ENCODE assay signal across 12 cellular contexts in the genomic region with DNA sequence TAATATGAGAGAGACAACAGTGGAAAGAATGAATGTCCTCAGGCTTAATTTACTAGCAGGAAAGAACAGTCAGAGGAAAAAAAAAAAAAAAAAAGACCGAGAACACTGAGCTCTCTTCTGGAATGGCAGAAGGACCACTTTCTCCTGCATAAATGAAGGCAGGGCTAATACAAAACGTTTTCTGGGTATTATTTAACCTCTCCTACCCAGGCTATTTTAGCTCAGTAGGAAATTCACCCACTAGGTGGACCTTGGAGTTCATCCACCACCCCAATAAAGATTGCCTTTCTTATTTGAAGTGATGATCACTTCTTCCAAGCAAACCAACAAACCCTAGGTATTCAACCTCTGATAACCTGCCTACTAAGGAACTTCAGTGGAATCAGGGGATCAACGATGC. TPM values are rescaled to one million over a fixed set of nuclear protein-coding genes. Genes with fewer than 3 reads are reported as not detected.
DNase-seq lines count a peak whose midpoint lies in the region; ATAC-seq, FAIRE-seq and TF ChIP-seq lines count a peak whose summit lies in the region.
"Had no signal": no experiment of that assay in that cellular context is flagged by ENCODE, and none has a peak within 500 bp of the region (broad histone marks: within the 10 kb centered on the region; RNA-seq: fewer than 3 reads in every experiment).

No MANE protein-coding gene starts in this region.

- no peak overlapping the region for H3K27ac ChIP-seq in CD4-positive, alpha-beta memory T cell (ENCODE audit: low read depth, low read length)

- H3K4me1 Mint-ChIP-seq in CD4-positive, alpha-beta memory T cell, result peaks cover 4 to 29% (median 19%) of the 10 kb centered on the region in 4 donors
- H3K4me1 Mint-ChIP-seq in central memory CD8-positive, alpha-beta T cell, result peaks cover 19% of the 10 kb centered on the region
- H3K4me1 Mint-ChIP-seq in neural crest cell, result peaks cover 23% of the 10 kb centered on the region

- peaks cover 0 to 12% of the 10 kb centered on the region in 2 donors for H3K36me3 Mint-ChIP-seq in CD4-positive, alpha-beta memory T cell
- peaks cover 2% of the 10 kb centered on the region for H3K36me3 Mint-ChIP-seq in central memory CD8-positive, alpha-beta T cell (ENCODE audit: insufficient read depth)
- no peaks in the 10 kb centered on the region for H3K36me3 Mint-ChIP-seq in neural crest cell (ENCODE audit: low read depth)

- no peaks in the 10 kb centered on the region for H3K36me3 ChIP-seq in CD4-positive, alpha-beta memory T cell (ENCODE audit: insufficient read depth, low read length)

- intact Hi-C loops in CD4-positive, alpha-beta memory T cell (cut with micrococcal nuclease), result no loop called here

- H3K27me3 Mint-ChIP-seq in CD4-positive, alpha-beta memory T cell, result peaks cover 13 to 30% of the 10 kb centered on the region in 2 donors
- peaks cover 88% of the 10 kb centered on the region for H3K27me3 Mint-ChIP-seq in central memory CD8-positive, alpha-beta T cell
- H3K27me3 Mint-ChIP-seq in neural crest cell (ENCODE audit: low read depth), result peaks cover 41% of the 10 kb centered on the region

- no peak overlapping the region for H3K4me3 ChIP-seq in CD4-positive, alpha-beta memory T cell (ENCODE audit: low read length in 2 of 2)
- H3K4me3 ChIP-seq: lung had no signal

- CTCF ChIA-PET in CD4-positive, alpha-beta memory T cell (lab: Charles Lee; ENCODE audit: partially characterized antibody), result interaction anchor here (1.2 to 2.6 kb wide), 2 partner anchors 19 to 43 kb away, joined by 3 to 5 read pairs; no protein-coding TSS in a partner anchor

- peak overlapping the region in 7 of 8 donors; percentile 93 to 98 (median 95) for H3K4me3 Mint-ChIP-seq in CD4-positive, alpha-beta memory T cell
- H3K4me3 Mint-ChIP-seq in central memory CD8-positive, alpha-beta T cell, result peak overlapping the region; percentile 97
- peak overlapping the region; percentile 97 for H3K4me3 Mint-ChIP-seq in neural crest cell

- FAIRE-seq in H54 (lab: Jason Lieb, UNC), result peak; percentile 77

- peaks cover 0 to 3% (median 0%) of the 10 kb centered on the region in 8 donors for H3K9me3 Mint-ChIP-seq in CD4-positive, alpha-beta memory T cell
- no peaks in the 10 kb centered on the region for H3K9me3 Mint-ChIP-seq in central memory CD8-positive, alpha-beta T cell
- H3K9me3 Mint-ChIP-seq in neural crest cell, result no peaks in the 10 kb centered on the region

- no peak for DNase-seq in CD4-positive, alpha-beta memory T cell
- DNase-seq in H54 (ENCODE audit: insufficient read length, low spot score), result no peak
- no peak for DNase-seq in central memory CD8-positive, alpha-beta T cell (ENCODE audit: low spot score in 2 of 2)
- no peak for DNase-seq in neural crest cell (ENCODE audit: low read depth, low spot score)
- DNase-seq in NCI-H1092 treated with DMSO at 0.1 percent for 48 hours (lab: John Stamatoyannopoulos, UW), result no peak
- DNase-seq in hepatic stellate cell (ENCODE audit: low spot score), result no peak
- no peak for DNase-seq in activated CD4-positive, alpha-beta T cell treated with anti-CD3 and anti-CD28 coated beads for 4 hours
- DNase-seq: effector CD4-positive, alpha-beta T cell; head of caudate nucleus; MM.1S had no signal

- no peaks in the 10 kb centered on the region for H3K27me3 ChIP-seq in CD4-positive, alpha-beta memory T cell (ENCODE audit: insufficient read depth, low read length)

- H3K4me1 ChIP-seq in CD4-positive, alpha-beta memory T cell (ENCODE audit: insufficient read depth, low read length), result peaks cover 16% of the 10 kb centered on the region

- peak; percentile 19 for TF ChIP-seq CTCF in neural crest cell (conservative IDR thresholded peaks at IDR 0.05)

- H3K27ac Mint-ChIP-seq in CD4-positive, alpha-beta memory T cell, result peak overlapping the region in 1 of 7 donors; percentile 80
- H3K27ac Mint-ChIP-seq in central memory CD8-positive, alpha-beta T cell (ENCODE audit: low read depth), result no peak overlapping the region
- H3K27ac Mint-ChIP-seq in neural crest cell (ENCODE audit: unreplicated experiment), result no peak overlapping the region

- no peaks in the 10 kb centered on the region for H3K9me3 ChIP-seq in CD4-positive, alpha-beta memory T cell (ENCODE audit: control insufficient read depth in 1 of 2, low read length in 2 of 2)

- POLR2A ChIA-PET in CD4-positive, alpha-beta memory T cell (lab: Charles Lee; ENCODE audit: partially characterized antibody), result interaction anchor here (2.1 kb wide), 1 partner anchor 769 kb away, joined by 14 read pairs; a partner anchor contains a TSS

- no peak for ATAC-seq in central memory CD8-positive, alpha-beta T cell (replicated peaks; ENCODE audit: extremely low read depth, poor library complexity, severe bottlenecking)
- no peak for ATAC-seq in GM21529 (IDR thresholded peaks at IDR 0.05; ENCODE audit: unreplicated experiment)

- no peak for TF ChIP-seq POLR2A in H54 (IDR thresholded peaks at IDR 0.05; ENCODE audit: low read depth, low read length)

RNA-seq across cellular contexts. Expression of a gene that starts 3.7 kb away (rescaled TPM):
- total RNA-seq in CD4-positive, alpha-beta memory T cell, result 1 to 10 TPM; 2.0 to 2.8 TPM
- under 1 TPM in 1 of 2 donors, not detected in 1; 0.61 TPM for polyA plus RNA-seq in CD4-positive, alpha-beta memory T cell
- 5.9 and 6.8 TPM in 2 replicates for total RNA-seq in neural crest cell
